22 cellular contexts compared by ENCODE assay signal in genomic region chr14:78611796-78612571, GRCh38.
A peak's percentile ranks its signal among the peaks of the same experiment; 100 is the strongest.
DNase-seq lines count a peak whose midpoint lies in the region; ATAC-seq lines count a peak whose summit lies in the region.
"Had no signal": no experiment of that assay in that cellular context is flagged by ENCODE, and none has a peak within 500 bp of the region (broad histone marks: within the 10 kb centered on the region; RNA-seq: fewer than 3 reads in every experiment).

No MANE protein-coding gene starts in this region.

- H3K27ac ChIP-seq in temporal lobe (ENCODE audit: low read depth, low read length) = peak overlapping the region; percentile 10
- H3K27ac ChIP-seq: 22Rv1; BLaER1 treated with 17β-estradiol and CSF1 and Interleukin-3, amounts not matched to agents 10 nM and 100 nM; KMS-11 had no signal

- H3K9me3 Mint-ChIP-seq in activated T-cell treated with anti-CD3 and anti-CD28 coated beads, Interleukin-2, amount 50 U/mL, for 72 hours = no peaks in the 10 kb centered on the region
- H3K9me3 Mint-ChIP-seq in activated T-cell treated with anti-CD3 and anti-CD28 coated beads, Interleukin-2, amount 50 U/mL, for 24 hours = no peaks in the 10 kb centered on the region

- peak overlapping the region; percentile 56 for H3K27ac Mint-ChIP-seq in activated T-cell treated with anti-CD3 and anti-CD28 coated beads, Interleukin-2, amount 50 U/mL, for 72 hours
- H3K27ac Mint-ChIP-seq in activated T-cell treated with anti-CD3 and anti-CD28 coated beads, Interleukin-2, amount 50 U/mL, for 24 hours = no peak overlapping the region
- H3K27ac Mint-ChIP-seq: CD4-positive, alpha-beta memory T cell had no signal

- peak in 1 of 2 donors; percentile 45 for ATAC-seq in activated T-cell treated with anti-CD3 and anti-CD28 coated beads, Interleukin-2, amount 50 U/mL, for 72 hours (replicated peaks in 1 of 2)
- ATAC-seq in HG03432 (IDR thresholded peaks at IDR 0.05; ENCODE audit: unreplicated experiment) = no peak
- ATAC-seq: Panc1 had no signal

- no peaks in the 10 kb centered on the region for H3K27me3 ChIP-seq in HAP-1 (ENCODE audit: low read depth)
- H3K27me3 ChIP-seq: BLaER1 treated with 17β-estradiol and CSF1 and Interleukin-3, amounts not matched to agents 10 nM and 100 nM had no signal

- H3K4me1 ChIP-seq in HAP-1 = no peaks in the 10 kb centered on the region
- H3K4me1 ChIP-seq: Caco-2 had no signal

- peak overlapping the region; percentile 9 to 60 for H3K4me3 Mint-ChIP-seq in activated T-cell treated with anti-CD3 and anti-CD28 coated beads, Interleukin-2, amount 50 U/mL, for 72 hours
- H3K4me3 Mint-ChIP-seq in activated T-cell treated with anti-CD3 and anti-CD28 coated beads, Interleukin-2, amount 50 U/mL, for 24 hours = no peak overlapping the region
- H3K4me3 Mint-ChIP-seq: CD4-positive, alpha-beta memory T cell had no signal

- no peaks in the 10 kb centered on the region for H3K36me3 ChIP-seq in HAP-1 (replicated peaks)
- H3K36me3 ChIP-seq: BLaER1 treated with 17β-estradiol and CSF1 and Interleukin-3, amounts not matched to agents 10 nM and 100 nM had no signal

- H3K9me3 ChIP-seq in HAP-1 = no peaks in the 10 kb centered on the region
- H3K9me3 ChIP-seq: BLaER1 treated with 17β-estradiol and CSF1 and Interleukin-3, amounts not matched to agents 10 nM and 100 nM; Caco-2; SK-N-SH had no signal

- in situ Hi-C loops in HAP-1 (cut with MboI; ENCODE audit: low sequenced_read_pairs) = no loop called here

- peaks cover 7% of the 10 kb centered on the region for H3K27me3 Mint-ChIP-seq in activated T-cell treated with anti-CD3 and anti-CD28 coated beads, Interleukin-2, amount 50 U/mL, for 72 hours (ENCODE audit: low read depth)
- peaks cover 10% of the 10 kb centered on the region for H3K27me3 Mint-ChIP-seq in activated T-cell treated with anti-CD3 and anti-CD28 coated beads, Interleukin-2, amount 50 U/mL, for 24 hours

- peaks cover 10% of the 10 kb centered on the region for H3K4me1 Mint-ChIP-seq in activated T-cell treated with anti-CD3 and anti-CD28 coated beads, Interleukin-2, amount 50 U/mL, for 72 hours (ENCODE audit: low read depth)
- no peaks in the 10 kb centered on the region for H3K4me1 Mint-ChIP-seq in activated T-cell treated with anti-CD3 and anti-CD28 coated beads, Interleukin-2, amount 50 U/mL, for 24 hours (ENCODE audit: low read depth)
- H3K4me1 Mint-ChIP-seq: CD4-positive, alpha-beta memory T cell had no signal

- H3K4me3 ChIP-seq in HAP-1 = no peak overlapping the region
- H3K4me3 ChIP-seq: BLaER1 treated with 17β-estradiol and CSF1 and Interleukin-3, amounts not matched to agents 10 nM and 100 nM had no signal

- no peak for DNase-seq in activated T-cell treated with anti-CD3 and anti-CD28 coated beads, Interleukin-2, amount 50 U/mL, for 72 hours
- DNase-seq in activated T-cell treated with anti-CD3 and anti-CD28 coated beads, Interleukin-2, amount 50 U/mL, for 24 hours = no peak
- DNase-seq in OCI-M1 (lab: John Stamatoyannopoulos, UW) = peak; percentile 67
- peak; percentile 29 for DNase-seq in dedifferentiated amniotic fluid mesenchymal stem cell (ENCODE audit: extremely low spot score)
- no peak for DNase-seq in HAP-1 (ENCODE audit: low spot score in 2 of 2)
- DNase-seq in cerebellar cortex (ENCODE audit: low spot score) = no peak
- DNase-seq: ACHN; Caco-2; CD4-positive, alpha-beta memory T cell; DND-41; NCI-H1436 treated with DMSO at 0.1 percent for 48 hours; NCI-H1930; NCI-H748 treated with DMSO at 0.1 percent for 48 hours; NK-92 treated with Interleukin-12 subunit alpha and Interleukin-12 subunit beta, amount 100 ng/mL, for 24 hours; SIG-M5; SK-N-SH had no signal

- no peaks in the 10 kb centered on the region for H3K36me3 Mint-ChIP-seq in activated T-cell treated with anti-CD3 and anti-CD28 coated beads, Interleukin-2, amount 50 U/mL, for 72 hours (ENCODE audit: insufficient read depth in 2 of 2)
- H3K36me3 Mint-ChIP-seq in activated T-cell treated with anti-CD3 and anti-CD28 coated beads, Interleukin-2, amount 50 U/mL, for 24 hours (ENCODE audit: low read depth) = no peaks in the 10 kb centered on the region
- H3K36me3 Mint-ChIP-seq: CD4-positive, alpha-beta memory T cell had no signal

Comparison
In these comparisons a context has a peak if more than half of its experiments do, and no peak if none do; other contexts are left out.
1. DNase-seq: peak in OCI-M1 (single experiment) and dedifferentiated amniotic fluid mesenchymal stem cell (single experiment); none in activated T-cell treated with anti-CD3 and anti-CD28 coated beads, Interleukin-2, amount 50 U/mL, for 72 hours (0 of 2), activated T-cell treated with anti-CD3 and anti-CD28 coated beads, Interleukin-2, amount 50 U/mL, for 24 hours (single experiment), HAP-1 (0 of 2) and cerebellar cortex (single experiment).